1 cellular context compared by ENCODE assay signal in the genomic region with DNA sequence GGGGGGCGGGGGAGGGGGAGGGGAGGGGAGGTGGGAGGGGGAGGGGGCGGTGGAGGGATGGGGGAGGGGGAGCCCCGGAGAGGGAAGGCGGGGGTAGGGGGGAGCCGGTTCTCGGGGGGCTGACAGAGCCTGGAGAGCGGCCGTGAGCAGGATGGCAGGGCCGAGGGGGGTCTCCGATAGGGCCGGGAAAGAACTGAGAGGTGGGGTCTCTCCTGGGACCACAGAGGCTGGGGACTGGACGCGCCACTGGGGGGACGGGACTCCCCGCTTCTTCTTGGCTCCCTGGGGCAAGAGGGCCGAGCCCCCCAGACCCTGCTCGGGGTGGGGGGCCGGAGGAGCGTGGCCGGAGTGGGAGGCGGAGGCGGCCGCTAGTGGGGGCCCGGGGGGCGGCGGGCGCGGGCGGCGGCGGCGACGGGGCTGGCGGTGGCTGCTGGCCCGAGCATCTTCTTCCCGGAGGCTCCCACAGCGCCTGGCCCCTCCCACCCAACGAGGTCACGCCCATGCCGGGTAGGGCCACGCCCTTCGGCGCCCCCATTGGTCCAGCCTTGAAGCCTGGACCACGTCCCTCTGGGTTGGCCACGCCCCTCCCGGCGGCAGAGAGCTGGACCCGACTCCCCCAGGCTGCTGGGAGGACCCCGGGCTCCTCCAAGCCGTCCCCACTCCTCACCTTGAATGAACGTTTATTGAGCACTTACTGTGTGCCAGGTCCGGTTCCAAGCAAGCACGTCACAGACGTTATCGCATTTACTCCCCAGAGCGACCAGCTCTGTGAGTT.
TF ChIP-seq lines count a peak whose summit lies in the region.

A gene with protein sequence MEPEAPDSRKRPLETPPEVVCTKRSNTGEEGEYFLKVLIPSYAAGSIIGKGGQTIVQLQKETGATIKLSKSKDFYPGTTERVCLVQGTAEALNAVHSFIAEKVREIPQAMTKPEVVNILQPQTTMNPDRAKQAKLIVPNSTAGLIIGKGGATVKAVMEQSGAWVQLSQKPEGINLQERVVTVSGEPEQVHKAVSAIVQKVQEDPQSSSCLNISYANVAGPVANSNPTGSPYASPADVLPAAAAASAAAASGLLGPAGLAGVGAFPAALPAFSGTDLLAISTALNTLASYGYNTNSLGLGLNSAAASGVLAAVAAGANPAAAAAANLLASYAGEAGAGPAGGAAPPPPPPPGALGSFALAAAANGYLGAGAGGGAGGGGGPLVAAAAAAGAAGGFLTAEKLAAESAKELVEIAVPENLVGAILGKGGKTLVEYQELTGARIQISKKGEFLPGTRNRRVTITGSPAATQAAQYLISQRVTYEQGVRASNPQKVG (minus strand): TSS at position 302 of the 775 bp plus-strand sequence. CDS start 514 bp downstream, outside the sequence.

TF ChIP-seq in IMR-90, 13 proteins besides CTCF, POLR2A, EP300 and RAD21:
- TF ChIP-seq NFE2L2 (IDR thresholded peaks at IDR 0.05; ENCODE audit: low read depth, low read length) (no peak), RFX5 (IDR thresholded peaks at IDR 0.05; ENCODE audit: low read depth, low read length) (no peak), MAZ (IDR thresholded peaks at IDR 0.05; ENCODE audit: borderline replicate concordance, low read depth, low read length) (no peak; the same call in 1 of the 2 replicates)
